ENCODE assay signal across 14 cellular contexts in genomic region chr17:6303664-6304063, GRCh38.
DNase-seq lines count a peak whose midpoint lies in the region; ATAC-seq lines count a peak whose summit lies in the region.
"Had no signal": no experiment of that assay in that cellular context is flagged by ENCODE, and none has a peak within 500 bp of the region (broad histone marks: within the 10 kb centered on the region; RNA-seq: fewer than 3 reads in every experiment).

No MANE protein-coding gene starts in this region.

- H3K79me2 ChIP-seq in Karpas-422 (ENCODE audit: low read length) = no peaks in the 10 kb centered on the region

- no peak overlapping the region for H2AFZ ChIP-seq in Karpas-422 (ENCODE audit: low read length)

- no peaks in the 10 kb centered on the region for H3K27me3 ChIP-seq in Karpas-422 (ENCODE audit: low read length)

- no peaks in the 10 kb centered on the region for H4K20me1 ChIP-seq in Karpas-422 (ENCODE audit: insufficient read depth, low read depth, low read length)

- H3K9me3 ChIP-seq in Karpas-422 (ENCODE audit: low read length) = no peaks in the 10 kb centered on the region
- H3K9me3 ChIP-seq: spleen, transverse colon had no signal

- H3K27ac ChIP-seq in Karpas-422 (ENCODE audit: low read length) = no peak overlapping the region
- H3K27ac ChIP-seq: 22Rv1, spleen, transverse colon had no signal

- DNase-seq in DMS 273 (lab: John Stamatoyannopoulos, UW; ENCODE audit: unreplicated experiment) = peak; percentile 12
- DNase-seq in DMS 273 treated with DMSO at 0.1 percent for 48 hours (lab: John Stamatoyannopoulos, UW) = no peak
- DNase-seq in Karpas-422 = peak; percentile 71
- peak; percentile 4 for DNase-seq in amniotic epithelial cell (ENCODE audit: low read depth)
- DNase-seq in lung microvascular endothelial cell (ENCODE audit: low read depth in 2 of 2) = peak; percentile 42 to 48
- DNase-seq in SW 1271 (lab: John Stamatoyannopoulos, UW) = no peak
- DNase-seq: cortex of kidney, kidney, NCI-H1930, spleen, transverse colon had no signal

- H3K4me1 ChIP-seq in Karpas-422 (ENCODE audit: low read length) = no peaks in the 10 kb centered on the region
- H3K4me1 ChIP-seq: spleen, transverse colon had no signal

- ATAC-seq in GM19463 (IDR thresholded peaks at IDR 0.05; ENCODE audit: unreplicated experiment) (no peak), GM18519 (IDR thresholded peaks at IDR 0.05; ENCODE audit: low FRiP score, unreplicated experiment) (no peak)

- no peak overlapping the region for H3K9ac ChIP-seq in Karpas-422 (ENCODE audit: low read length)

- no peak overlapping the region for H3K4me2 ChIP-seq in Karpas-422 (ENCODE audit: low read depth, low read length, poor library complexity, severe bottlenecking)

- no peaks in the 10 kb centered on the region for H3K36me3 ChIP-seq in Karpas-422 (ENCODE audit: insufficient read depth, low read length)
- H3K36me3 ChIP-seq: spleen, transverse colon had no signal

- H3K4me3 ChIP-seq in Karpas-422 (ENCODE audit: low read length) = no peak overlapping the region
- H3K4me3 ChIP-seq: spleen, transverse colon had no signal

- H3K9me2 ChIP-seq in Karpas-422 (replicated peaks; ENCODE audit: insufficient read depth, low read length) = no peaks in the 10 kb centered on the region

Comparison
In these comparisons a context has a peak if more than half of its experiments do, and no peak if none do; other contexts are left out.
1. DNase-seq: peak in DMS 273 (single experiment), Karpas-422 (single experiment), amniotic epithelial cell (single experiment) and lung microvascular endothelial cell (2 of 2); none in DMS 273 treated with DMSO at 0.1 percent for 48 hours (single experiment) and SW 1271 (0 of 2).